8 cellular contexts compared by ENCODE assay signal in the genomic region with DNA sequence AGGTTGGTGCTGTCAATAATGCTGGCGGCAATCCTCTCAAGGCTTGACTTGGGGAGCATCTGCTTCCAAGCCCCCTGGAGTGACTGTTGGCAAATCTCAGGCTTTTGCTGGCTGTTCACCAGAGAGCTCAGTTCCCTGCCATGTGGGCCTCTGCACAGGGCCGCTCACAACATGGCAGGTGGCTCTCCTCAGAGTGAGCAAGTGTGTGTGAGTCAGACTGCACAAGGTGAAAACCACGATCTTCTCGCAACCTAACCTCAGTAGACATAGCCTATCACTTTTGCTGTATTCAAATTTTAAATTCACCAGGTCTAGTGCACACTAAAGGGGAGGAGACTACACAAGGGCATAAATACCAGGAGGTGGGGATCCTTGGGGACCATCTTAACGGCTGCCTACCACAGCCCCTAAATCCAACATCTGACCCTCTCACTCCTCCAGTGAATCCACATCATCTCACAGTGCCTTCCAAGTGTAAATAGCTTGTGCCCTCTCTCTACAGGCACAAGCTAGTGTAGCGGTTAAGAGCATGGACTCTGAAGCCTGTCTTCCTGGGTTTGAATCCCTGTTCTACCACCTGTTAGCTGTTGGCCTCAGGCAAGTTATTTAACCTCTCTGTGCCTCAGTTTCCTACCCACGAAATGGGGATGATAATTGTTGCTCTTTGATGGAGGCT.
DNase-seq lines count a peak whose midpoint lies in the region; ATAC-seq, FAIRE-seq and TF ChIP-seq lines count a peak whose summit lies in the region.

No MANE protein-coding gene starts in this region.

- no peak for TF ChIP-seq CTCF in GM10248 (IDR thresholded peaks at IDR 0.05; ENCODE audit: control extremely low read depth, extremely low read depth, low read depth, missing control alignments)

- no peak for FAIRE-seq in HTR-8/SVneo (lab: Jason Lieb, UNC)

- peak; percentile 86 for ATAC-seq in GM21723 (IDR thresholded peaks at IDR 0.05; ENCODE audit: unreplicated experiment)

- CTCF ChIA-PET in GM10248 (lab: Yijun Ruan, JAX) = interaction anchor here (1.1 to 4.1 kb wide), 7 partner anchors 15 to 172 kb away, joined by 3 to 13 read pairs (median 3); no protein-coding TSS in a partner anchor

- POLR2A ChIA-PET in GM10248 (lab: Yijun Ruan, JAX) = no interaction called here

- DNase-seq in GM10248 (ENCODE audit: extremely low spot score) (peak; percentile 38), NCI-H1694 treated with DMSO at 0.1 percent for 48 hours (lab: John Stamatoyannopoulos, UW) (peak; percentile 83), NCI-H128 (lab: John Stamatoyannopoulos, UW; ENCODE audit: unreplicated experiment) (no peak), NCI-H2107 treated with DMSO at 0.1 percent for 48 hours (lab: John Stamatoyannopoulos, UW; ENCODE audit: unreplicated experiment) (no peak), HTR-8/SVneo (ENCODE audit: insufficient read length, low spot score) (no peak)
- peak; percentile 27 to 38 for DNase-seq in activated T-helper 1 cell treated with anti-CD3 and anti-CD28 coated beads, Interleukin-2, amount 50 U/mL, for 16 hours (ENCODE audit: low read depth in 1 of 2, low spot score in 1 of 2)
- DNase-seq in stimulated activated CD4-positive, alpha-beta T cell treated with anti-CD3 and anti-CD28 coated beads, TNF-alpha, amount 100 ng/mL, for 24 hours (ENCODE audit: low read depth in 3 of 3) = peak in 2 of 3 experiments; percentile 33 to 67

Comparison
In these comparisons a context has a peak if more than half of its experiments do, and no peak if none do; other contexts are left out.
1. DNase-seq: peak in GM10248 (single experiment), NCI-H1694 treated with DMSO at 0.1 percent for 48 hours (single experiment), activated T-helper 1 cell treated with anti-CD3 and anti-CD28 coated beads, Interleukin-2, amount 50 U/mL, for 16 hours (2 of 2) and stimulated activated CD4-positive, alpha-beta T cell treated with anti-CD3 and anti-CD28 coated beads, TNF-alpha, amount 100 ng/mL, for 24 hours (2 of 3); none in NCI-H128 (single experiment), NCI-H2107 treated with DMSO at 0.1 percent for 48 hours (single experiment) and HTR-8/SVneo (single experiment).